Comparison of ENCODE assay signal across 11 cellular contexts in genomic region chr5:34586117-34586885, GRCh38.
DNase-seq lines count a peak whose midpoint lies in the region; TF ChIP-seq lines count a peak whose summit lies in the region.
"Had no signal": no experiment of that assay in that cellular context is flagged by ENCODE, and none has a peak within 500 bp of the region (broad histone marks: within the 10 kb centered on the region; RNA-seq: fewer than 3 reads in every experiment).

No MANE protein-coding gene starts in this region.

- H3K27ac ChIP-seq in SJSA1: peak overlapping the region; percentile 96
- peak overlapping the region; percentile 98 for H3K27ac ChIP-seq in smooth muscle cell (ENCODE audit: low read depth)
- no peak overlapping the region for H3K27ac ChIP-seq in caudate nucleus (ENCODE audit: low read depth, low read length)

- no peak for TF ChIP-seq CTCF in smooth muscle cell (IDR thresholded peaks at IDR 0.05; ENCODE audit: borderline replicate concordance, insufficient read depth, poor library complexity, severe bottlenecking)

- H4K20me1 ChIP-seq in smooth muscle cell (ENCODE audit: low read depth): no peaks in the 10 kb centered on the region

- DNase-seq in H4 (ENCODE audit: low spot score): peak; percentile 42
- peak in 1 of 2 experiments; percentile 43 for DNase-seq in SJSA1 (ENCODE audit: low read depth in 1 of 2, low spot score in 2 of 2)
- peak; percentile 84 for DNase-seq in fibroblast of peridontal ligament (ENCODE audit: extremely low read depth)
- DNase-seq in smooth muscle cell (lab: John Stamatoyannopoulos, UW; ENCODE audit: unreplicated experiment): no peak
- DNase-seq in caudate nucleus (lab: John Stamatoyannopoulos, UW): no peak
- DNase-seq in activated CD4-positive, CD25-positive, alpha-beta regulatory T cell (lab: John Stamatoyannopoulos, UW): no peak
- no peak for DNase-seq in activated CD4-positive, alpha-beta T cell treated with anti-CD3 and anti-CD28 coated beads, Interleukin-2, amount 50 U/mL, for 4 hours
- DNase-seq in NCI-H2029 (lab: John Stamatoyannopoulos, UW): no peak
- DNase-seq: activated T-cell treated with anti-CD3 and anti-CD28 coated beads, Interleukin-2, amount 50 U/mL, for 24 hours; occipital lobe; SHP77 treated with DMSO at 0.1 percent for 48 hours had no signal

- no peak overlapping the region for H2AFZ ChIP-seq in smooth muscle cell (ENCODE audit: low read depth)

- no peaks in the 10 kb centered on the region for H3K79me2 ChIP-seq in smooth muscle cell (ENCODE audit: low read depth)

- no peaks in the 10 kb centered on the region for H3K9me3 ChIP-seq in SJSA1 (replicated peaks)
- H3K9me3 ChIP-seq in smooth muscle cell (replicated peaks; ENCODE audit: low read depth): no peaks in the 10 kb centered on the region

- H3K4me1 ChIP-seq in SJSA1 (replicated peaks) (peaks cover 37% of the 10 kb centered on the region), smooth muscle cell (ENCODE audit: low read depth) (peaks cover 11% of the 10 kb centered on the region)

- H3K4me2 ChIP-seq in smooth muscle cell: peak overlapping the region; percentile 79

- H3K36me3 ChIP-seq in SJSA1 (no peaks in the 10 kb centered on the region), smooth muscle cell (ENCODE audit: low read depth) (no peaks in the 10 kb centered on the region)

- H3K27me3 ChIP-seq in SJSA1 (replicated peaks): no peaks in the 10 kb centered on the region
- H3K27me3 ChIP-seq in smooth muscle cell (ENCODE audit: low read depth): no peaks in the 10 kb centered on the region

- 54% methylated on average over 15 of the region's 15 CpGs for WGBS in smooth muscle cell (ENCODE audit: low lambda C conversion rate)

- H3K4me3 ChIP-seq in SJSA1 (no peak overlapping the region), smooth muscle cell (no peak overlapping the region)

- peak overlapping the region; percentile 92 for H3K9ac ChIP-seq in smooth muscle cell (ENCODE audit: low read depth)

- H3F3A ChIP-seq in smooth muscle cell (ENCODE audit: low read depth): peaks cover 7% of the 10 kb centered on the region

Comparison
In these comparisons a context has a peak if more than half of its experiments do, and no peak if none do; other contexts are left out.
1. DNase-seq: peak in H4 (single experiment) and fibroblast of peridontal ligament (single experiment); none in smooth muscle cell (single experiment), caudate nucleus (0 of 61), activated CD4-positive, CD25-positive, alpha-beta regulatory T cell (0 of 4), activated CD4-positive, alpha-beta T cell treated with anti-CD3 and anti-CD28 coated beads, Interleukin-2, amount 50 U/mL, for 4 hours (0 of 2) and NCI-H2029 (single experiment).